ENCODE assay signal across 18 cellular contexts in the genomic region with DNA sequence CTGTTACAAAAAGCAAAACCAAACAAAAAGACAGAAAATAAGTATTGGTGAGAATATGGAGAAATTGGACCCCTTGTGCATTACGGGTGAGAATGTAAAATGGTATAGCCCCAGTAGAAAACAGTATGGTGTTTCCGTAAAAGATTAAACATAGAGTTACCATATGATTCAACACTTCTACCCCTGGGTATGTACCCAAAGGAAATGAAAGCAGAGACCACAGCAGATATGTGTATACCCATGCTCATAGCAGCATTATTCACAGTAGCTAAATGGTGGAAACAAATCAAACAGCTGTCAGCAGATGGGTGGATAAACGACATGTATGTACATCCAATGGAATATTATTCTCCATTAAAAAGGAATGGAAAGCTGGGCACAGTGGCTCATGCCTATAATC. TPM values are rescaled to one million over a fixed set of nuclear protein-coding genes. Genes with fewer than 3 reads are reported as not detected.
DNase-seq lines count a peak whose midpoint lies in the region; ATAC-seq and TF ChIP-seq lines count a peak whose summit lies in the region.
"Had no signal": no experiment of that assay in that cellular context is flagged by ENCODE, and none has a peak within 500 bp of the region (broad histone marks: within the 10 kb centered on the region; RNA-seq: fewer than 3 reads in every experiment).

No MANE protein-coding gene starts in this region.

- H3K27ac Mint-ChIP-seq in CD8-positive, alpha-beta T cell: peak overlapping the region; percentile 75
- H3K27ac Mint-ChIP-seq in central memory CD8-positive, alpha-beta T cell (ENCODE audit: low read depth): peak overlapping the region; percentile 89

- WGBS in adrenal gland, 4 donors: 73 to 89% (median 81%) methylated on average over 3 of the region's 3 CpGs

- H3K4me1 Mint-ChIP-seq in CD8-positive, alpha-beta T cell (ENCODE audit: low read depth): peaks cover 72% of the 10 kb centered on the region
- H3K4me1 Mint-ChIP-seq in central memory CD8-positive, alpha-beta T cell: peaks cover 82% of the 10 kb centered on the region

- peak overlapping the region; percentile 30 for H3K4me3 Mint-ChIP-seq in CD8-positive, alpha-beta T cell
- H3K4me3 Mint-ChIP-seq in central memory CD8-positive, alpha-beta T cell: peak overlapping the region; percentile 71

- no peaks in the 10 kb centered on the region for H3K36me3 ChIP-seq in CD8-positive, alpha-beta T cell (ENCODE audit: insufficient read depth, low read length)
- H3K36me3 ChIP-seq in adrenal gland (replicated peaks in 1 of 2): peaks cover 0 to 52% of the 10 kb centered on the region in 2 donors
- peaks cover 56% of the 10 kb centered on the region for H3K36me3 ChIP-seq in left ventricle myocardium inferior

- no peaks in the 10 kb centered on the region for H3K9me3 Mint-ChIP-seq in CD8-positive, alpha-beta T cell
- H3K9me3 Mint-ChIP-seq in central memory CD8-positive, alpha-beta T cell: no peaks in the 10 kb centered on the region

- H3K4me1 ChIP-seq in CD8-positive, alpha-beta T cell (ENCODE audit: insufficient read depth, low read length): peaks cover 36% of the 10 kb centered on the region
- peaks cover 1 to 7% of the 10 kb centered on the region in 2 donors for H3K4me1 ChIP-seq in adrenal gland (replicated peaks in 1 of 2)
- H3K4me1 ChIP-seq in left ventricle myocardium inferior: peaks cover 16% of the 10 kb centered on the region

- H3K27me3 ChIP-seq in CD8-positive, alpha-beta T cell (ENCODE audit: insufficient read depth, low read length): no peaks in the 10 kb centered on the region
- H3K27me3 ChIP-seq in adrenal gland (no peaks in the 10 kb centered on the region), left ventricle myocardium inferior (ENCODE audit: low read depth) (no peaks in the 10 kb centered on the region)
- H3K27me3 ChIP-seq: tibial nerve had no signal

- peak; percentile 60 for ATAC-seq in CD8-positive, alpha-beta T cell
- peak; percentile 61 for ATAC-seq in GM18873 (IDR thresholded peaks at IDR 0.05; ENCODE audit: low FRiP score, unreplicated experiment)
- ATAC-seq in HG03159 (IDR thresholded peaks at IDR 0.05; ENCODE audit: unreplicated experiment): peak; percentile 41
- ATAC-seq in central memory CD8-positive, alpha-beta T cell (replicated peaks; ENCODE audit: extremely low read depth, poor library complexity, severe bottlenecking): peak; percentile 80
- ATAC-seq: left colon had no signal

- intact Hi-C loops in CD8-positive, alpha-beta T cell (cut with DNase I, micrococcal nuclease): no loop called here
- intact Hi-C loops in adrenal gland (cut with DNase I): loop anchor here (5.0 to 10.0 kb wide), 3 partner anchors 113 to 326 kb away; no protein-coding TSS in a partner anchor
- intact Hi-C loops in left ventricle myocardium inferior (cut with micrococcal nuclease): loop anchor here (5.0 kb wide), 1 partner anchor 318 kb away; no protein-coding TSS in a partner anchor

- no peaks in the 10 kb centered on the region for H3K9me3 ChIP-seq in CD8-positive, alpha-beta T cell (ENCODE audit: low read length)
- H3K9me3 ChIP-seq in adrenal gland (replicated peaks in 1 of 3) (no peaks in the 10 kb centered on the region), left ventricle myocardium inferior (replicated peaks) (no peaks in the 10 kb centered on the region)
- H3K9me3 ChIP-seq: tibial nerve had no signal

- no peak for DNase-seq in CD8-positive, alpha-beta T cell
- DNase-seq in central memory CD8-positive, alpha-beta T cell (ENCODE audit: low spot score in 2 of 2): no peak
- DNase-seq in adrenal gland (no peak), left ventricle myocardium inferior (no peak), NCI-H2107 (lab: John Stamatoyannopoulos, UW) (no peak), DMS79 treated with DMSO at 0.1 percent for 48 hours (lab: John Stamatoyannopoulos, UW) (no peak)
- DNase-seq: central memory CD4-positive, alpha-beta T cell; effector CD4-positive, alpha-beta T cell; left colon; NCI-H187; NCI-H446; NK-92 treated with Interleukin-12 subunit alpha and Interleukin-12 subunit beta, amount 100 ng/mL, for 24 hours; occipital lobe; stimulated activated CD4-positive, alpha-beta T cell treated with anti-CD3 and anti-CD28 coated beads, Interleukin-2, amount 100 ng/mL, for 48 hours had no signal

- TF ChIP-seq CTCF in CD8-positive, alpha-beta T cell (IDR thresholded peaks at IDR 0.05): no peak
- TF ChIP-seq CTCF in adrenal gland (IDR thresholded peaks at IDR 0.05): no peak
- TF ChIP-seq CTCF in left ventricle myocardium inferior (IDR thresholded peaks at IDR 0.05; ENCODE audit: borderline replicate concordance): no peak

- H3K27me3 Mint-ChIP-seq in CD8-positive, alpha-beta T cell (ENCODE audit: low read depth): no peaks in the 10 kb centered on the region
- H3K27me3 Mint-ChIP-seq in central memory CD8-positive, alpha-beta T cell: no peaks in the 10 kb centered on the region

- no peak overlapping the region for H3K27ac ChIP-seq in CD8-positive, alpha-beta T cell (ENCODE audit: low read depth, low read length)
- no peak overlapping the region for H3K27ac ChIP-seq in adrenal gland
- no peak overlapping the region for H3K27ac ChIP-seq in left ventricle myocardium inferior (replicated peaks)
- H3K27ac ChIP-seq: RWPE1, tibial nerve had no signal

- H3K36me3 Mint-ChIP-seq in CD8-positive, alpha-beta T cell: peaks cover 58% of the 10 kb centered on the region
- peaks cover 16% of the 10 kb centered on the region for H3K36me3 Mint-ChIP-seq in central memory CD8-positive, alpha-beta T cell (ENCODE audit: insufficient read depth)

- TF ChIP-seq POLR2A in adrenal gland (IDR thresholded peaks at IDR 0.05): no peak

- POLR2A ChIA-PET in CD8-positive, alpha-beta T cell (lab: Charles Lee): interaction anchor here (0.6 to 3.2 kb wide), 5 partner anchors 13 to 130 kb away, joined by 3 to 14 read pairs (median 3); no protein-coding TSS in a partner anchor

- H3K4me3 ChIP-seq in CD8-positive, alpha-beta T cell (ENCODE audit: low read depth, low read length): no peak overlapping the region
- H3K4me3 ChIP-seq in adrenal gland: no peak overlapping the region
- H3K4me3 ChIP-seq in left ventricle myocardium inferior: no peak overlapping the region
- H3K4me3 ChIP-seq: tibial nerve had no signal

- CTCF ChIA-PET in CD8-positive, alpha-beta T cell (lab: Charles Lee): interaction anchor here (1.0 to 10.3 kb wide), 15 partner anchors 8 to 158 kb away, joined by 3 to 338 read pairs (median 8); a partner anchor contains a TSS

RNA-seq across cellular contexts. Expression of a gene that starts 42.4 kb away (rescaled TPM):
- total RNA-seq in CD8-positive, alpha-beta T cell: 10 to 100 TPM; 22.4 to 22.7 TPM
- total RNA-seq in adrenal gland (10 to 100 TPM; 14.6 to 40.5 (median 27.6) TPM), left ventricle myocardium inferior (24.8 TPM)
- 10 to 100 TPM; 13.9 to 30.4 (median 17.6) TPM for polyA plus RNA-seq in adrenal gland

Comparison
In these comparisons a context has a peak if more than half of its experiments do, and no peak if none do; other contexts are left out.
1. intact Hi-C loops: an anchor here in adrenal gland (5.0 to 10.0 kb wide) and left ventricle myocardium inferior (5.0 kb wide); none called in CD8-positive, alpha-beta T cell.